ENCODE assay signal across 1 cellular context in the genomic region with DNA sequence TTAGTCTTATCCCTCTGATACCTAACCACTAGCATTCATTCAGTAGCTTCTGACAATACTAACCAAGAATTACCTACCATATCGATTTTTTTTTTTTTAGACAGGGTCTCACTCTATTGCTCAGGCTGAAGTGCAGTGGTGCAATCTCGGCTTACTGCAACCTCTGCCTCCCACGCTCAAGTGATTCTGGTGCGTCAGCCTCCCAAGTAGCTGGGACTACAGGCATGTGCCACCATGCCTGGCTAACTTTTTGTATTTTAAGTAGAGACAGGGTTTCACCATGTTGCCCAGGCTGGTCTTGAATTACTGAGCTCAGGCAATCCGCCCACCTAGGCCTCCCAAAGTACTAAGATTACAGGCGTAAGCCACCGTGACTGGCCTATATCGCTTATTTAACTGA. TPM values are rescaled to one million over a fixed set of nuclear protein-coding genes. Genes with fewer than 3 reads are reported as not detected.
"Had no signal": no experiment of that assay in that cellular context is flagged by ENCODE, and none has a peak within 500 bp of the region (broad histone marks: within the 10 kb centered on the region; RNA-seq: fewer than 3 reads in every experiment).

No MANE protein-coding gene starts in this region.

RNA-seq across cellular contexts. Expression of a gene that starts 53.4 kb away (rescaled TPM):
- total RNA-seq: natural killer cell treated with Interleukin-12 subunit alpha and Interleukin-12 subunit beta and Interleukin-15 and Interleukin-18, amount 100 ng/mL, for 72 hours had no signal
